ENCODE assay signal across 22 cellular contexts in the genomic region with DNA sequence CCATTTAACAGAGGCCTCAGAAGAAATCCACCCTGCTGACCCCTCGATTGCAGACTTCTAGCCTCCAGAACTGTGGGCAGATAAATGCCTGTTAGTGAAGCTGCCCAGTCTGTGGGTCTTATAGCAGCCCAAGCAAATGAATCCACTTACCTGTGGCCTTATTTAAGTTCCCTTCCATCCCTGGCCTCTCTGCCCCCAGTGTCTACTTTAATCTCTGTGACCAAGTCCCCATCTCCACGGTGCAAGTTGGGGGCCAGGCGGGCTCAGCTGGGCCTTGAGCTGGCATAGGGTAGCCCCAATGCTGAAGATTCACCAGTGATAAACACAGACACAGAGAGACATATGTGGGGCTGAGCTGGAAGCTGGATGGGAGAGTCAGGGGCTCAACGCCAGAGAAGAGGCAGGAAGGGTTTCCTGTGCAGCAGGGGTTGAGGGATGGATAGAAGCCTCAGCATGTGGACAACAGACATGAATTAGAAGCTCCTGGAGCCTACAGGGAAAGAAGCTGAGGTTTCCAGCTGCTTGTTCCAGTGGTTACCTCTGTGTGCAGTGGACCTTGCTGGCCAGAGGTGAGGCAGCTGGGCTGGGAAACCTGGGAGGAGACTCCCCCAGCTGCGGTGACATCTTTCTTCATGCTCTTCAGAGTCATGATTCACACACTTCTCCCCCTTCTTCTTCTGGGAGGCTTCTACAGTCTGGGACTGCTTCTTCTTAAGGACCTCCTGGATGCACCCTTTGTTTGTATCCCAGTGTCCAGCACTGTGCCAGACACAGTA. TPM values are rescaled to one million over a fixed set of nuclear protein-coding genes. Genes with fewer than 3 reads are reported as not detected.
DNase-seq lines count a peak whose midpoint lies in the region; ATAC-seq, FAIRE-seq and TF ChIP-seq lines count a peak whose summit lies in the region.
"Had no signal": no experiment of that assay in that cellular context is flagged by ENCODE, and none has a peak within 500 bp of the region (broad histone marks: within the 10 kb centered on the region; RNA-seq: fewer than 3 reads in every experiment).

No MANE protein-coding gene starts in this region.

- ATAC-seq in GM23338 (no peak), HG02884 (IDR thresholded peaks at IDR 0.05; ENCODE audit: unreplicated experiment) (no peak), GM19351 (IDR thresholded peaks at IDR 0.05; ENCODE audit: unreplicated experiment) (no peak)
- ATAC-seq: K562 had no signal

- POLR2A ChIA-PET in H1 (lab: Charles Lee; ENCODE audit: partially characterized antibody): interaction anchor here (1.0 to 2.2 kb wide), 2 partner anchors 10 to 13 kb away, joined by 3 to 15 read pairs; no protein-coding TSS in a partner anchor

- H4K8ac ChIP-seq in H1 (ENCODE audit: extremely low read depth, insufficient read depth, low read length) (no peak overlapping the region), neuronal stem cell (ENCODE audit: low read depth, low read length) (no peak overlapping the region)

- H3K4me2 ChIP-seq in GM23338: no peak overlapping the region
- H3K4me2 ChIP-seq in H1 (ENCODE audit: insufficient read depth in 1 of 2, low read depth in 2 of 2, low read length in 2 of 2): no peak overlapping the region
- no peak overlapping the region for H3K4me2 ChIP-seq in neuronal stem cell (ENCODE audit: insufficient read depth, low read length, poor library complexity, severe bottlenecking)

- H3K4me1 ChIP-seq in GM23338 (ENCODE audit: insufficient read depth): peaks cover 10% of the 10 kb centered on the region; the same call in 1 of the 2 replicates
- H3K4me1 ChIP-seq in H1 (replicated peaks in 1 of 4; ENCODE audit: control insufficient read depth in 3 of 4, insufficient read depth in 4 of 4, low read length in 3 of 4): no peaks in the 10 kb centered on the region; a peak in 1 of 7 replicates
- peaks cover 0 to 5% of the 10 kb centered on the region in 2 donors for H3K4me1 ChIP-seq in neuronal stem cell (ENCODE audit: control insufficient read depth in 2 of 2, insufficient read depth in 1 of 2, low read depth in 1 of 2, low read length in 2 of 2)
- H3K4me1 ChIP-seq: BE2C, HAP-1 had no signal

- H2BK15ac ChIP-seq in H1 (ENCODE audit: low read length) (peak overlapping the region; percentile 21; the same call in 1 of the 2 replicates), neuronal stem cell (ENCODE audit: low read length) (no peak overlapping the region)

- H3K9ac ChIP-seq in H1 (replicated peaks in 1 of 4; ENCODE audit: extremely low read depth in 1 of 4, low read depth in 3 of 4, low read length in 3 of 4) (no peak overlapping the region), neuronal stem cell (ENCODE audit: low read depth, low read length, poor library complexity) (no peak overlapping the region)

- peak overlapping the region; percentile 39; the same call in 1 of the 2 replicates for H3K18ac ChIP-seq in H1 (ENCODE audit: extremely low read depth, low read length)
- no peak overlapping the region for H3K18ac ChIP-seq in neuronal stem cell (ENCODE audit: low read length)

- H3K4me3 ChIP-seq in GM23338 (no peak overlapping the region), H1 (ENCODE audit: extremely low read depth in 1 of 4, insufficient read depth in 2 of 4, low read depth in 3 of 4, low read length in 4 of 4) (no peak overlapping the region), kidney epithelial cell (ENCODE audit: low read depth, low read length) (no peak overlapping the region), neuronal stem cell (ENCODE audit: low read length in 2 of 2) (no peak overlapping the region)
- H3K4me3 ChIP-seq: HAP-1, K562 had no signal

- H3K4me3 Mint-ChIP-seq in GM23338: no peak overlapping the region
- H3K4me3 Mint-ChIP-seq: CD4-positive, alpha-beta T cell had no signal

- H3K9me2 ChIP-seq in GM23338 (ENCODE audit: insufficient read depth): no peaks in the 10 kb centered on the region

- H3K79me1 ChIP-seq in H1 (ENCODE audit: low read depth, low read length) (no peaks in the 10 kb centered on the region), neuronal stem cell (ENCODE audit: low read depth, low read length) (no peaks in the 10 kb centered on the region)

- 0 out of 4 replicates have a peak, but pooled peaks cover 0 to 4% of the 10 kb centered on the region in 2 experiments for H3K9me3 ChIP-seq in H1 (ENCODE audit: insufficient read depth in 2 of 2, low read depth in 1 of 2, low read length in 1 of 2)
- no peaks in the 10 kb centered on the region for H3K9me3 ChIP-seq in neuronal stem cell (replicated peaks in 1 of 2; ENCODE audit: control insufficient read depth in 2 of 2, insufficient read depth in 1 of 2, low read depth in 1 of 2, low read length in 2 of 2)
- H3K9me3 ChIP-seq: BE2C, HAP-1 had no signal

- no peak for TF ChIP-seq RAD21 in H1 (IDR thresholded peaks at IDR 0.05 in 1 of 2, conservative IDR thresholded peaks at IDR 0.05 in 1 of 2; ENCODE audit: low read depth in 2 of 2, low read length in 2 of 2)

- 95% methylated on average over 5 of the region's 5 CpGs; no CpG with 5 or more reads in 1 of the 2 experiments for WGBS in H1 (ENCODE audit: extremely low coverage in 1 of 2, insufficient coverage in 1 of 2, insufficient read length in 1 of 2, insufficient replicate concordance in 2 of 2, low coverage in 1 of 2, low lambda C conversion rate in 2 of 2, missing lambda C conversion rate in 1 of 2), 2 experiments
- WGBS in neuronal stem cell (ENCODE audit: extremely low coverage in 2 of 2, insufficient read length in 2 of 2, insufficient replicate concordance in 1 of 2), 2 donors: no CpG with 5 or more reads among the region's 5 CpGs

- no peak for TF ChIP-seq EP300 in H1 (IDR thresholded peaks at IDR 0.05; ENCODE audit: borderline replicate concordance in 1 of 2, low read depth in 2 of 2, low read length in 2 of 2)

- H2BK12ac ChIP-seq in H1 (ENCODE audit: low read depth, low read length) (no peak overlapping the region), neuronal stem cell (ENCODE audit: low read length) (no peak overlapping the region)

- no peak overlapping the region for H4K5ac ChIP-seq in H1 (ENCODE audit: insufficient read length, low read depth, low read length)

- H3K27ac Mint-ChIP-seq in GM23338: no peak overlapping the region
- H3K27ac Mint-ChIP-seq: CD4-positive, alpha-beta T cell had no signal

- peaks cover 25% of the 10 kb centered on the region for H3K4me1 Mint-ChIP-seq in GM23338

- peaks cover 69% of the 10 kb centered on the region for H3K36me3 Mint-ChIP-seq in GM23338 (ENCODE audit: low read depth)

- TF ChIP-seq POLR2A in H1 (IDR thresholded peaks at IDR 0.05; ENCODE audit: control extremely low read depth in 1 of 2, low read depth in 2 of 2, low read length in 2 of 2): no peak

- H3K14ac ChIP-seq in H1 (ENCODE audit: insufficient read length) (no peak overlapping the region), neuronal stem cell (ENCODE audit: low read length) (no peak overlapping the region)

- H2AFZ ChIP-seq in GM23338 (no peak overlapping the region), H1 (ENCODE audit: low read length) (no peak overlapping the region), neuronal stem cell (ENCODE audit: low read length) (no peak overlapping the region)

- no peaks in the 10 kb centered on the region for H4K20me1 ChIP-seq in GM23338 (replicated peaks; ENCODE audit: insufficient read depth)
- H4K20me1 ChIP-seq in H1 (replicated peaks in 1 of 2; ENCODE audit: control insufficient read depth in 1 of 2, insufficient read depth in 2 of 2, low read length in 2 of 2): no peaks in the 10 kb centered on the region

- H3F3A ChIP-seq in GM23338 (replicated peaks; ENCODE audit: low read depth): peaks cover 25% of the 10 kb centered on the region; the same call in 1 of the 2 replicates

- FAIRE-seq in H1 (lab: Jason Lieb, UNC) (no peak), GM19239 (lab: Jason Lieb, UNC) (no peak)
- FAIRE-seq: A204.1, G401.6, GM12891, GM18507, HTR-8/SVneo, K562 had no signal

- no peak overlapping the region for H3K56ac ChIP-seq in H1 (replicated peaks; ENCODE audit: insufficient read length, low read depth, low read length)

- H3K4ac ChIP-seq in H1 (replicated peaks; ENCODE audit: insufficient read length, low read depth, low read length) (no peak overlapping the region), neuronal stem cell (ENCODE audit: low read length) (no peak overlapping the region)

- H3K23ac ChIP-seq in H1 (ENCODE audit: insufficient read length) (no peak overlapping the region), neuronal stem cell (ENCODE audit: low read depth, low read length, poor library complexity) (no peak overlapping the region)

- no peaks in the 10 kb centered on the region for H3K79me2 ChIP-seq in GM23338 (replicated peaks; ENCODE audit: insufficient read depth)
- no peaks in the 10 kb centered on the region for H3K79me2 ChIP-seq in H1 (ENCODE audit: control insufficient read depth in 1 of 2, insufficient read depth in 2 of 2, low read length in 2 of 2)

- H3K27me3 Mint-ChIP-seq in GM23338 (ENCODE audit: insufficient read depth, low read depth, poor library complexity): peaks cover 3% of the 10 kb centered on the region

- DNase-seq in GM23338 (ENCODE audit: low spot score) (no peak), H1 (ENCODE audit: low read depth in 1 of 2, low spot score in 2 of 2) (no peak), kidney epithelial cell (ENCODE audit: low read depth) (peak; percentile 56), neuronal stem cell (ENCODE audit: low spot score) (no peak), T1000 (lab: John Stamatoyannopoulos, UW) (no peak), GM19239 (ENCODE audit: insufficient read length, low spot score) (no peak)
- DNase-seq: ACHN; BE2C; Calu3; CD4-positive, alpha-beta T cell; IMR-90 had no signal

- H2BK5ac ChIP-seq in H1 (ENCODE audit: low read depth, low read length): no peak overlapping the region
- H2BK5ac ChIP-seq in neuronal stem cell (ENCODE audit: low read length): no peak overlapping the region

- no peak overlapping the region for H2BK120ac ChIP-seq in H1 (replicated peaks; ENCODE audit: low read depth, low read length)
- no peak overlapping the region for H2BK120ac ChIP-seq in neuronal stem cell (ENCODE audit: low read depth, low read length)

- peaks cover 17% of the 10 kb centered on the region for H3K9me3 Mint-ChIP-seq in GM23338
- H3K9me3 Mint-ChIP-seq: CD4-positive, alpha-beta T cell had no signal

- H3K23me2 ChIP-seq in H1 (ENCODE audit: low read depth, low read length): no peaks in the 10 kb centered on the region

- H3K27me3 ChIP-seq in GM23338 (ENCODE audit: insufficient read depth): no peaks in the 10 kb centered on the region
- no peaks in the 10 kb centered on the region for H3K27me3 ChIP-seq in H1 (replicated peaks in 1 of 4; ENCODE audit: control insufficient read depth in 3 of 4, extremely low read depth in 1 of 4, insufficient read depth in 3 of 4, low read length in 3 of 4)
- H3K27me3 ChIP-seq in kidney epithelial cell (ENCODE audit: control insufficient read depth, insufficient read depth, low read length): no peaks in the 10 kb centered on the region
- no peaks in the 10 kb centered on the region for H3K27me3 ChIP-seq in neuronal stem cell (ENCODE audit: control insufficient read depth in 3 of 3, insufficient read depth in 3 of 3, low read depth in 1 of 3, low read length in 3 of 3)
- H3K27me3 ChIP-seq: BE2C had no signal

- TF ChIP-seq CTCF in GM23338 (conservative IDR thresholded peaks at IDR 0.05; ENCODE audit: low read depth in 2 of 2): no peak
- no peak for TF ChIP-seq CTCF in H1 (IDR thresholded peaks at IDR 0.05; ENCODE audit: control extremely low read depth in 1 of 3, insufficient read depth in 1 of 3, low read depth in 1 of 3, low read length in 3 of 3)
- no peak for TF ChIP-seq CTCF in kidney epithelial cell (IDR thresholded peaks at IDR 0.05; ENCODE audit: insufficient read depth, low read length, poor library complexity, severe bottlenecking)

- H4K91ac ChIP-seq in H1 (replicated peaks; ENCODE audit: insufficient read length, low read length): no peak overlapping the region
- H4K91ac ChIP-seq in neuronal stem cell (ENCODE audit: low read depth, low read length, poor library complexity): no peak overlapping the region

- no peak overlapping the region for H2BK20ac ChIP-seq in H1 (ENCODE audit: low read length)

- H3K36me3 ChIP-seq in GM23338 (ENCODE audit: insufficient read depth) (peaks cover 3% of the 10 kb centered on the region; the same call in 1 of the 2 replicates), H1 (ENCODE audit: control insufficient read depth in 2 of 4, insufficient read depth in 4 of 4, low read length in 3 of 4) (peaks cover 0 to 5% (median 1%) of the 10 kb centered on the region in 4 experiments; a peak in 3 of 8 replicates), kidney epithelial cell (ENCODE audit: control insufficient read depth, insufficient read depth, low read length) (no peaks in the 10 kb centered on the region), neuronal stem cell (replicated peaks in 1 of 2; ENCODE audit: control insufficient read depth in 2 of 2, insufficient read depth in 2 of 2, low read length in 2 of 2) (no peaks in the 10 kb centered on the region)
- H3K36me3 ChIP-seq: BE2C, HAP-1 had no signal

- no peak overlapping the region for H2AK5ac ChIP-seq in H1 (ENCODE audit: low read depth, low read length)
- H2AK5ac ChIP-seq in neuronal stem cell (ENCODE audit: low read depth, low read length): peak overlapping the region; percentile 47

- CTCF ChIA-PET in H1 (lab: Charles Lee; ENCODE audit: partially characterized antibody): interaction anchor here (0.7 to 1.3 kb wide), 3 partner anchors 18 to 117 kb away, joined by 3 to 4 read pairs (median 4); no protein-coding TSS in a partner anchor

- H3K27ac ChIP-seq in GM23338 (ENCODE audit: low read depth) (0 out of 2 replicates have a peak overlapping the region, but pooled peaks have one; percentile 8), H1 (ENCODE audit: low read depth, low read length) (no peak overlapping the region), neuronal stem cell (replicated peaks; ENCODE audit: low read length) (no peak overlapping the region)
- H3K27ac ChIP-seq: C4-2B, HL-60 had no signal

RNA-seq across cellular contexts. Expression of a gene that starts 13.4 kb away (rescaled TPM):
- total RNA-seq in GM23338 (2014; rRNA removed; shearing (Covaris generic)): 31.7 and 37.5 TPM in 2 replicates
- 6.2 TPM in 2 replicates for polyA plus RNA-seq in GM23338 (2016; fragmentation: Nextera tagmentation; extraction: Ambion mirVana)
- 23.8 and 25.1 TPM in 2 replicates for total RNA-seq in H1 (2021; fragmentation: NEBNext Ultra II Directional; extraction: Animal tissue kit (Norgen Biotek cat#: 25700))
- polyA plus RNA-seq in H1 (2011; rRNA removed): 11.9 and 12.4 TPM in 2 replicates
- 9.7 TPM for polyA plus RNA-seq in H1 (2011; cell fraction: cytosol; rRNA removed)
- 25.2 TPM for polyA plus RNA-seq in H1 (2011; cell fraction: nucleus; rRNA removed)
- 9.9 to 15.2 TPM (median 12.4 TPM) in 4 replicates for polyA plus RNA-seq in H1 (2012, experiment 1 of 2)
- polyA plus RNA-seq in H1 (2012, experiment 2 of 2): 1.6 TPM
- polyA plus RNA-seq in H1 (2013, experiment 1 of 2): 19.2 TPM
- 18.8 TPM for polyA plus RNA-seq in H1 (2013, experiment 2 of 2)
- 47.8 and 63.7 TPM in 2 replicates for polyA minus RNA-seq in H1 (2011; rRNA and poly(A)+ RNA removed)
- 24.7 TPM for polyA minus RNA-seq in H1 (2011; cell fraction: cytosol; rRNA and poly(A)+ RNA removed)
- 38.0 TPM for polyA minus RNA-seq in H1 (2011; cell fraction: nucleus; rRNA and poly(A)+ RNA removed)
- total RNA-seq in kidney epithelial cell: 4.3 and 5.8 TPM in 2 replicates
- polyA plus RNA-seq in neuronal stem cell (2013, experiment 1 of 2): 0.75 TPM
- 0.83 TPM for polyA plus RNA-seq in neuronal stem cell (2013, experiment 2 of 2)
- total RNA-seq: CD4-positive, alpha-beta T cell had no signal
- polyA plus RNA-seq: K562 had no signal
